In the genomic region with DNA sequence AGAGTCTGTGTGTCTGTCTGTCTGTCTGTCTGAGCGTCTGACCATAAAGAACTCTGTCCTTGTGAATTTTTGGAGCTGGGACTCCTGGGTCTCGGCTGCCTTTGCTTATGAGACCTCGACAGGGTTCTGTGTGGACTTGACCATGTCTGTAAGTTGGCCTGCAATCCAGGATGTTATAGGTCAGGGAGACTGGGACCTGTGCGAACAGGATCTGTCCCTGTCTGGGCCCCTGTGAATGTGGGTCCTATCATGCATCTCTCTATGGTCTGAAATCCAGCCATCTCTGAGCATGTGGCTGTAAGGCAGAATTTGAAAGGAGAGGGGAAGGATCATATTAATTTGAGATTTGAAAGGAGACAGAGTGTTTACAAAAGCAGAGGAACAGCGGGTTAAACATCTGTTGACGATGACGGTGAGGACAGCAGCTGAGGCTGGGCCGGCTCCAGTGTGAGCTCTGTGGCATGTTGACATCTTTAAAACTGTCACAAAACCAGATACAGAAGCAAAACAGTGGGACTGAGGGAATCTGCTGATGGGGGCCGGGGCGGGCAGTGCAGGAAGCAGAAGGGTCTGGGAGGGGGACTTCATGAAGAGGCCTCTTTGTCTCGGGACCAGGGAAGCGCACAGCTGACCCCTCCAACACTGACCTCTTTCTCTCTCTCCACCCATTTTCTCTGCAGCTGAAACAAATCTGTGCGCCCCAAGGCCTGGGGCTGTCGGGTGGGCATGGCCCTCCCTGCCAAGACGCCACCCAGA, we compare ENCODE assay signal across 2 cellular contexts.
TF ChIP-seq lines count a peak whose summit lies in the region.

No MANE protein-coding gene starts in this region.

TF ChIP-seq in SK-N-SH, 30 proteins besides CTCF, POLR2A, EP300 and RAD21 (continued from another document):
- TF ChIP-seq, protein P1, sequence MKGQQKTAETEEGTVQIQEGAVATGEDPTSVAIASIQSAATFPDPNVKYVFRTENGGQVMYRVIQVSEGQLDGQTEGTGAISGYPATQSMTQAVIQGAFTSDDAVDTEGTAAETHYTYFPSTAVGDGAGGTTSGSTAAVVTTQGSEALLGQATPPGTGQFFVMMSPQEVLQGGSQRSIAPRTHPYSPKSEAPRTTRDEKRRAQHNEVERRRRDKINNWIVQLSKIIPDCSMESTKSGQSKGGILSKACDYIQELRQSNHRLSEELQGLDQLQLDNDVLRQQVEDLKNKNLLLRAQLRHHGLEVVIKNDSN (IDR thresholded peaks at IDR 0.05; ENCODE audit: borderline replicate concordance, low read depth) = no peak
- TF ChIP-seq SIN3A (IDR thresholded peaks at IDR 0.05; ENCODE audit: borderline replicate concordance, low read depth, low read length) (no peak), YY1 (IDR thresholded peaks at IDR 0.05; ENCODE audit: low read depth) (no peak)

TF ChIP-seq in SK-N-SH treated with all-trans-retinoic acid at 6 μM for 48 hours, 23 proteins besides CTCF, POLR2A, EP300 and RAD21 (continued from another document):
- TF ChIP-seq ZC3H10 (CRISPR knock-in tag; IDR thresholded peaks at IDR 0.05) = no peak
- TF ChIP-seq ZNF565 (CRISPR knock-in tag; conservative IDR thresholded peaks at IDR 0.05; ENCODE audit: low read depth) = no peak
- no peak for TF ChIP-seq CSDC2 (CRISPR knock-in tag; IDR thresholded peaks at IDR 0.05)
- TF ChIP-seq ZNF8 (CRISPR knock-in tag; IDR thresholded peaks at IDR 0.05) = no peak
- TF ChIP-seq ZFP3 (CRISPR knock-in tag; IDR thresholded peaks at IDR 0.05) = no peak
- TF ChIP-seq SNAI2 (CRISPR knock-in tag; IDR thresholded peaks at IDR 0.05) = no peak
- TF ChIP-seq ARNTL (CRISPR knock-in tag; IDR thresholded peaks at IDR 0.05; ENCODE audit: borderline replicate concordance, low read depth) = no peak
- TF ChIP-seq BACH2 (CRISPR knock-in tag; IDR thresholded peaks at IDR 0.05; ENCODE audit: borderline replicate concordance) = no peak
